1 cellular context compared by ENCODE assay signal in the genomic region with DNA sequence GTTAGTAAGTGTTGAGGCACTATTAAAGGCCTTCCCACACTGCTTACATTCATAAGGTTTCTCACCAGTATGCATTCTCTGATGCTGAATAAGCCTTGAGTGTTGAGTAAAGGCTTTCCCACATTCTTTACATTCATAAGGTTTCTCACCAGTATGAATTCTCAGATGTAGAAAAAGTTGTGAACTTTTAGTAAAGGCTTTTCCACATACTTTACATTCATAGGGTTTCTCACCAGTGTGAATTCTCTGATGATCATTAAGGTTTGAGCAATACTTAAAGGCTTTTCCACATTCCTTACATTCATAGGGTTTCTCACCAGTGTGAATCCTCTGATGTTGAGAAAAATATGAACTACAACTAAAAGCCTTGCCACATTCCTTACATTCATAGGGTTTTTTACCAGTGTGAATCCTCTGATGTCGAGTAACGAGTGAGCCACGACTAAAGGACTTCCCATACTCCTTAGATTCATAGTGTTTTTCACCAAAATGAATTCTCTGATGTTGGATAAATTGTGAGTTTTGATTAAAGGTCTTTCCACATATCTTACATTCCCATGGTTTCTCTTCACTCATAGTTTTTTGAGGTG.
TF ChIP-seq lines count a peak whose summit lies in the region.

No MANE protein-coding gene starts in this region.

TF ChIP-seq in HEK293, 187 proteins besides CTCF, POLR2A, EP300 and RAD21 (continued from another document):
- TF ChIP-seq ZBTB10 (tag by site-specific recombination; IDR thresholded peaks at IDR 0.05): no peak
- TF ChIP-seq, protein P1, sequence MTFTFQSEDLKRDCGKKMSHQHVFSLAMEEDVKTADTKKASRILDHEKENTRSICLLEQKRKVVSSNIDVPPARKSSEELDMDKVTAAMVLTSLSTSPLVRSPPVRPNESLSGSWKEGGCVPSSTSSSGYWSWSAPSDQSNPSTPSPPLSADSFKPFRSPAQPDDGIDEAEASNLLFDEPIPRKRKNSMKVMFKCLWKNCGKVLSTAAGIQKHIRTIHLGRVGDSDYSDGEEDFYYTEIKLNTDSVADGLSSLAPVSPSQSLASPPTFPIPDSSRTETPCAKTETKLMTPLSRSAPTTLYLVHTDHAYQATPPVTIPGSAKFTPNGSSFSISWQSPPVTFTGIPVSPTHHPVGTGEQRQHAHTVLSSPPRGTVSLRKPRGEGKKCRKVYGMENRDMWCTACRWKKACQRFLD (tag by site-specific recombination; IDR thresholded peaks at IDR 0.05): no peak
- no peak for TF ChIP-seq KLF9 (tag by site-specific recombination; IDR thresholded peaks at IDR 0.05; ENCODE audit: low read depth)
- TF ChIP-seq ZNF792 (tag by site-specific recombination; IDR thresholded peaks at IDR 0.05): no peak
- TF ChIP-seq SCRT2 (tag by site-specific recombination; IDR thresholded peaks at IDR 0.05): no peak
- TF ChIP-seq ZNF610 (tag by site-specific recombination; IDR thresholded peaks at IDR 0.05; ENCODE audit: borderline replicate concordance): peak; percentile 50; the same call in 1 of the 2 replicates
- TF ChIP-seq, protein P2, sequence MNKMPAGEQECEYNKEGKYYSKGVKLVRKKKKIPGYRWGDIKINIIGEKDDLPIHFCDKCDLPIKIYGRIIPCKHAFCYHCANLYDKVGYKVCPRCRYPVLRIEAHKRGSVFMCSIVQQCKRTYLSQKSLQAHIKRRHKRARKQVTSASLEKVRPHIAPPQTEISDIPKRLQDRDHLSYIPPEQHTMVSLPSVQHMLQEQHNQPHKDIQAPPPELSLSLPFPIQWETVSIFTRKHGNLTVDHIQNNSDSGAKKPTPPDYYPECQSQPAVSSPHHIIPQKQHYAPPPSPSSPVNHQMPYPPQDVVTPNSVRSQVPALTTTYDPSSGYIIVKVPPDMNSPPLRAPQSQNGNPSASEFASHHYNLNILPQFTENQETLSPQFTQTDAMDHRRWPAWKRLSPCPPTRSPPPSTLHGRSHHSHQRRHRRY (tag by site-specific recombination; IDR thresholded peaks at IDR 0.05): no peak
- TF ChIP-seq RBAK (tag by site-specific recombination; IDR thresholded peaks at IDR 0.05): no peak
- TF ChIP-seq ZNF791 (tag by site-specific recombination; IDR thresholded peaks at IDR 0.05): no peak
- no peak for TF ChIP-seq ZNF169 (tag by site-specific recombination; IDR thresholded peaks at IDR 0.05)
- no peak for TF ChIP-seq ZNF701 (tag by site-specific recombination; IDR thresholded peaks at IDR 0.05)
- no peak for TF ChIP-seq ZNF768 (tag by site-specific recombination; IDR thresholded peaks at IDR 0.05)
- no peak for TF ChIP-seq KLF7 (tag by site-specific recombination; IDR thresholded peaks at IDR 0.05; ENCODE audit: borderline replicate concordance)
- peak; percentile 99 for TF ChIP-seq ZNF274 (IDR thresholded peaks at IDR 0.05; ENCODE audit: low read length)
- TF ChIP-seq ZNF274 (tag by site-specific recombination; IDR thresholded peaks at IDR 0.05; ENCODE audit: borderline replicate concordance): peak; percentile 100
- no peak for TF ChIP-seq ZNF600 (tag by site-specific recombination; IDR thresholded peaks at IDR 0.05)
- TF ChIP-seq, protein P3, sequence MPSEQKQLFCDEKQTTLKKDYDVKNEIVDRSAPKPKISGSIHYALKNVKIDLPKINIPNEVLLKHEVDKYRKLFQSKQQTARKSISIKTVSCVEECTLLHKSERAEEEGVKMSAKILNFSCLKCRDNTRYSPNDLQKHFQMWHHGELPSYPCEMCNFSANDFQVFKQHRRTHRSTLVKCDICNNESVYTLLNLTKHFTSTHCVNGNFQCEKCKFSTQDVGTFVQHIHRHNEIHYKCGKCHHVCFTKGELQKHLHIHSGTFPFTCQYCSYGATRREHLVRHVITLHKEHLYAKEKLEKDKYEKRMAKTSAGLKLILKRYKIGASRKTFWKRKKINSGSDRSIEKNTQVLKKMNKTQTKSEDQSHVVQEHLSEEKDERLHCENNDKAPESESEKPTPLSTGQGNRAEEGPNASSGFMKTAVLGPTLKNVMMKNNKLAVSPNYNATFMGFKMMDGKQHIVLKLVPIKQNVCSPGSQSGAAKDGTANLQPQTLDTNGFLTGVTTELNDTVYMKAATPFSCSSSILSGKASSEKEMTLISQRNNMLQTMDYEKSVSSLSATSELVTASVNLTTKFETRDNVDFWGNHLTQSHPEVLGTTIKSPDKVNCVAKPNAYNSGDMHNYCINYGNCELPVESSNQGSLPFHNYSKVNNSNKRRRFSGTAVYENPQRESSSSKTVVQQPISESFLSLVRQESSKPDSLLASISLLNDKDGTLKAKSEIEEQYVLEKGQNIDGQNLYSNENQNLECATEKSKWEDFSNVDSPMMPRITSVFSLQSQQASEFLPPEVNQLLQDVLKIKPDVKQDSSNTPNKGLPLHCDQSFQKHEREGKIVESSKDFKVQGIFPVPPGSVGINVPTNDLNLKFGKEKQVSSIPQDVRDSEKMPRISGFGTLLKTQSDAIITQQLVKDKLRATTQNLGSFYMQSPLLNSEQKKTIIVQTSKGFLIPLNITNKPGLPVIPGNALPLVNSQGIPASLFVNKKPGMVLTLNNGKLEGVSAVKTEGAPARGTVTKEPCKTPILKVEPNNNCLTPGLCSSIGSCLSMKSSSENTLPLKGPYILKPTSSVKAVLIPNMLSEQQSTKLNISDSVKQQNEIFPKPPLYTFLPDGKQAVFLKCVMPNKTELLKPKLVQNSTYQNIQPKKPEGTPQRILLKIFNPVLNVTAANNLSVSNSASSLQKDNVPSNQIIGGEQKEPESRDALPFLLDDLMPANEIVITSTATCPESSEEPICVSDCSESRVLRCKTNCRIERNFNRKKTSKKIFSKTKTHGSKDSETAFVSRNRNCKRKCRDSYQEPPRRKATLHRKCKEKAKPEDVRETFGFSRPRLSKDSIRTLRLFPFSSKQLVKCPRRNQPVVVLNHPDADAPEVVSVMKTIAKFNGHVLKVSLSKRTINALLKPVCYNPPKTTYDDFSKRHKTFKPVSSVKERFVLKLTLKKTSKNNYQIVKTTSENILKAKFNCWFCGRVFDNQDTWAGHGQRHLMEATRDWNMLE (tag by site-specific recombination; conservative IDR thresholded peaks at IDR 0.05; ENCODE audit: low read depth): 0 out of 2 replicates have a peak, but pooled peaks have one; percentile 27
- no peak for TF ChIP-seq IKZF3 (tag by site-specific recombination; IDR thresholded peaks at IDR 0.05)
- no peak for TF ChIP-seq ZBTB21 (tag by site-specific recombination; IDR thresholded peaks at IDR 0.05)
- TF ChIP-seq TRIM28 (IDR thresholded peaks at IDR 0.05; ENCODE audit: borderline replicate concordance, low read length): peak; percentile 100
- no peak for TF ChIP-seq ZNF404 (tag by site-specific recombination; IDR thresholded peaks at IDR 0.05)
- TF ChIP-seq ZNF146 (tag by site-specific recombination; IDR thresholded peaks at IDR 0.05): no peak
- TF ChIP-seq SALL2 (tag by site-specific recombination; IDR thresholded peaks at IDR 0.05; ENCODE audit: borderline replicate concordance): no peak
- peak; percentile 58; the same call in 1 of the 2 replicates for TF ChIP-seq ZNF350 (tag by site-specific recombination; IDR thresholded peaks at IDR 0.05)
- no peak for TF ChIP-seq ZNF148 (tag by site-specific recombination; IDR thresholded peaks at IDR 0.05; ENCODE audit: borderline replicate concordance)
- TF ChIP-seq, protein P4, sequence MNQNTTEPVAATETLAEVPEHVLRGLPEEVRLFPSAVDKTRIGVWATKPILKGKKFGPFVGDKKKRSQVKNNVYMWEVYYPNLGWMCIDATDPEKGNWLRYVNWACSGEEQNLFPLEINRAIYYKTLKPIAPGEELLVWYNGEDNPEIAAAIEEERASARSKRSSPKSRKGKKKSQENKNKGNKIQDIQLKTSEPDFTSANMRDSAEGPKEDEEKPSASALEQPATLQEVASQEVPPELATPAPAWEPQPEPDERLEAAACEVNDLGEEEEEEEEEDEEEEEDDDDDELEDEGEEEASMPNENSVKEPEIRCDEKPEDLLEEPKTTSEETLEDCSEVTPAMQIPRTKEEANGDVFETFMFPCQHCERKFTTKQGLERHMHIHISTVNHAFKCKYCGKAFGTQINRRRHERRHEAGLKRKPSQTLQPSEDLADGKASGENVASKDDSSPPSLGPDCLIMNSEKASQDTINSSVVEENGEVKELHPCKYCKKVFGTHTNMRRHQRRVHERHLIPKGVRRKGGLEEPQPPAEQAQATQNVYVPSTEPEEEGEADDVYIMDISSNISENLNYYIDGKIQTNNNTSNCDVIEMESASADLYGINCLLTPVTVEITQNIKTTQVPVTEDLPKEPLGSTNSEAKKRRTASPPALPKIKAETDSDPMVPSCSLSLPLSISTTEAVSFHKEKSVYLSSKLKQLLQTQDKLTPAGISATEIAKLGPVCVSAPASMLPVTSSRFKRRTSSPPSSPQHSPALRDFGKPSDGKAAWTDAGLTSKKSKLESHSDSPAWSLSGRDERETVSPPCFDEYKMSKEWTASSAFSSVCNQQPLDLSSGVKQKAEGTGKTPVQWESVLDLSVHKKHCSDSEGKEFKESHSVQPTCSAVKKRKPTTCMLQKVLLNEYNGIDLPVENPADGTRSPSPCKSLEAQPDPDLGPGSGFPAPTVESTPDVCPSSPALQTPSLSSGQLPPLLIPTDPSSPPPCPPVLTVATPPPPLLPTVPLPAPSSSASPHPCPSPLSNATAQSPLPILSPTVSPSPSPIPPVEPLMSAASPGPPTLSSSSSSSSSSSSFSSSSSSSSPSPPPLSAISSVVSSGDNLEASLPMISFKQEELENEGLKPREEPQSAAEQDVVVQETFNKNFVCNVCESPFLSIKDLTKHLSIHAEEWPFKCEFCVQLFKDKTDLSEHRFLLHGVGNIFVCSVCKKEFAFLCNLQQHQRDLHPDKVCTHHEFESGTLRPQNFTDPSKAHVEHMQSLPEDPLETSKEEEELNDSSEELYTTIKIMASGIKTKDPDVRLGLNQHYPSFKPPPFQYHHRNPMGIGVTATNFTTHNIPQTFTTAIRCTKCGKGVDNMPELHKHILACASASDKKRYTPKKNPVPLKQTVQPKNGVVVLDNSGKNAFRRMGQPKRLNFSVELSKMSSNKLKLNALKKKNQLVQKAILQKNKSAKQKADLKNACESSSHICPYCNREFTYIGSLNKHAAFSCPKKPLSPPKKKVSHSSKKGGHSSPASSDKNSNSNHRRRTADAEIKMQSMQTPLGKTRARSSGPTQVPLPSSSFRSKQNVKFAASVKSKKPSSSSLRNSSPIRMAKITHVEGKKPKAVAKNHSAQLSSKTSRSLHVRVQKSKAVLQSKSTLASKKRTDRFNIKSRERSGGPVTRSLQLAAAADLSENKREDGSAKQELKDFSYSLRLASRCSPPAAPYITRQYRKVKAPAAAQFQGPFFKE (tag by site-specific recombination; IDR thresholded peaks at IDR 0.05; ENCODE audit: borderline replicate concordance): no peak
- TF ChIP-seq ZNF585B (tag by site-specific recombination; IDR thresholded peaks at IDR 0.05): no peak
- no peak for TF ChIP-seq ZNF280D (tag by site-specific recombination; IDR thresholded peaks at IDR 0.05)
- peak; percentile 15; the same call in 1 of the 2 replicates for TF ChIP-seq ZNF549 (tag by site-specific recombination; IDR thresholded peaks at IDR 0.05)
- TF ChIP-seq ZNF510 (tag by site-specific recombination; IDR thresholded peaks at IDR 0.05; ENCODE audit: insufficient replicate concordance): peak; percentile 31
- peak; percentile 100 for TF ChIP-seq SETDB1 (IDR thresholded peaks at IDR 0.05; ENCODE audit: insufficient read length, low read length)
- TF ChIP-seq WT1 (tag by site-specific recombination; IDR thresholded peaks at IDR 0.05): no peak
- TF ChIP-seq ZNF514 (tag by site-specific recombination; IDR thresholded peaks at IDR 0.05): no peak
